ENCODE assay signal across 10 cellular contexts in the genomic region with DNA sequence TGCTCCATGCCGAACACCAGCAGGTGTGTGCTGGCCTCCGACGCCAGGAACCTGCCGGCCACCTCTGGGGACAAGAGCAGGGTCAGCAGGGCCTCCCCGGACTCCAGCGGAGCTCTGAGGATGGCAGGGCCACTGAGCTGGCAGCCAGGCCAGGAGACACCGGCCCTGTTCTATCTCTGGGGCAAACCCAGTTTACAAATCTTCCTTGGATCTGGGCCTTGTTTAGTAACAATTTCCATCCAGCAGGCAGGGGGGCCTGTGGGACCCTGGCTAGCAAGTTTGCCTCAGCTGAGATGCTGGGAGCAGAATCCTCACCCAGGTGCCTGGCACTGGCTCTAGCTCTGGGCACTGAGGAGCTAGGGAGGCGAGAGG. TPM values are rescaled to one million over a fixed set of nuclear protein-coding genes. Genes with fewer than 3 reads are reported as not detected.
"Had no signal": no experiment of that assay in that cellular context is flagged by ENCODE, and none has a peak within 500 bp of the region (broad histone marks: within the 10 kb centered on the region; RNA-seq: fewer than 3 reads in every experiment).

No MANE protein-coding gene starts in this region.

RNA-seq across cellular contexts. Expression of a gene that starts 1.1 kb away (rescaled TPM):
- total RNA-seq: activated CD4-positive, alpha-beta memory T cell treated with anti-CD3 and anti-CD28 coated beads, Interleukin-2, amount 10 ng/mL, durations not matched to agents 7 days and 5 days; activated CD4-positive, alpha-beta T cell treated with anti-CD3 and anti-CD28 coated beads for 36 hours; activated CD8-positive, alpha-beta memory T cell treated with anti-CD3 and anti-CD28 coated beads for 36 hours; activated T-helper 17 cell treated with anti-CD3 and anti-CD28 coated beads, Interleukin-2, amount 50 U/mL, for 72 hours; IMR-90; MCF 10A; NCI-H460; Peyer's patch; T-helper 2 cell treated with Interferon-gamma antibody and Interleukin-4, amounts not matched to agents 100 ng/mL and 5 ng/mL, for 36 hours had no signal
- polyA plus RNA-seq: IMR-90, SK-N-SH had no signal

RNA-seq across cellular contexts. Expression of a gene that starts 51.0 kb away (rescaled TPM):
- total RNA-seq: activated CD4-positive, alpha-beta memory T cell treated with anti-CD3 and anti-CD28 coated beads, Interleukin-2, amount 10 ng/mL, durations not matched to agents 7 days and 5 days; activated CD4-positive, alpha-beta T cell treated with anti-CD3 and anti-CD28 coated beads for 36 hours; activated CD8-positive, alpha-beta memory T cell treated with anti-CD3 and anti-CD28 coated beads for 36 hours; activated T-helper 17 cell treated with anti-CD3 and anti-CD28 coated beads, Interleukin-2, amount 50 U/mL, for 72 hours; IMR-90; MCF 10A; NCI-H460; T-helper 2 cell treated with Interferon-gamma antibody and Interleukin-4, amounts not matched to agents 100 ng/mL and 5 ng/mL, for 36 hours had no signal
- polyA plus RNA-seq: IMR-90 had no signal
